ENCODE assay signal across 7 cellular contexts in genomic region chr4:121155893-121156292, GRCh38. TPM values are rescaled to one million over a fixed set of nuclear protein-coding genes. Genes with fewer than 3 reads are reported as not detected.
DNase-seq lines count a peak whose midpoint lies in the region; ATAC-seq and TF ChIP-seq lines count a peak whose summit lies in the region.

No MANE protein-coding gene starts in this region.

- H3K27ac Mint-ChIP-seq in neural crest cell (ENCODE audit: unreplicated experiment): no peak overlapping the region

- peaks cover 16% of the 10 kb centered on the region for H3K4me1 Mint-ChIP-seq in neural crest cell

- peak overlapping the region; percentile 90 for H3K4me3 Mint-ChIP-seq in neural crest cell

- no peaks in the 10 kb centered on the region for H3K9me3 Mint-ChIP-seq in neural crest cell

- no peak for TF ChIP-seq CTCF in neural crest cell (conservative IDR thresholded peaks at IDR 0.05)

- DNase-seq in EL: peak; percentile 85
- DNase-seq in NCI-H1930 (lab: John Stamatoyannopoulos, UW): peak; percentile 46 to 57
- DNase-seq in dedifferentiated amniotic fluid mesenchymal stem cell (ENCODE audit: extremely low spot score): peak; percentile 89
- no peak for DNase-seq in neural crest cell (ENCODE audit: low read depth, low spot score)
- no peak for DNase-seq in activated CD8-positive, alpha-beta memory T cell treated with anti-CD3 and anti-CD28 coated beads for 24 hours

- peaks cover 11% of the 10 kb centered on the region for H3K27me3 Mint-ChIP-seq in neural crest cell (ENCODE audit: low read depth)

- ATAC-seq in HG03571 (IDR thresholded peaks at IDR 0.05; ENCODE audit: unreplicated experiment): no peak
- ATAC-seq in HG03095 (IDR thresholded peaks at IDR 0.05; ENCODE audit: unreplicated experiment): no peak

- H3K36me3 Mint-ChIP-seq in neural crest cell (ENCODE audit: low read depth): no peaks in the 10 kb centered on the region

RNA-seq across cellular contexts. Expression of gene TNIP3, which starts 8.2 kb away (rescaled TPM):
- total RNA-seq in neural crest cell: not detected in 2 replicates

Comparison
In these comparisons a context has a peak if more than half of its experiments do, and no peak if none do; other contexts are left out.
1. DNase-seq: peak in EL (single experiment), NCI-H1930 (2 of 2) and dedifferentiated amniotic fluid mesenchymal stem cell (single experiment); none in neural crest cell (single experiment) and activated CD8-positive, alpha-beta memory T cell treated with anti-CD3 and anti-CD28 coated beads for 24 hours (single experiment).